Comparison of ENCODE assay signal across 2 cellular contexts in genomic region chr5:35884789-35885172, GRCh38.
TF ChIP-seq lines count a peak whose summit lies in the region.

No MANE protein-coding gene starts in this region.

TF ChIP-seq in SK-N-SH, 30 proteins besides CTCF, POLR2A, EP300 and RAD21 (continued from another document):
- TF ChIP-seq, protein P1, sequence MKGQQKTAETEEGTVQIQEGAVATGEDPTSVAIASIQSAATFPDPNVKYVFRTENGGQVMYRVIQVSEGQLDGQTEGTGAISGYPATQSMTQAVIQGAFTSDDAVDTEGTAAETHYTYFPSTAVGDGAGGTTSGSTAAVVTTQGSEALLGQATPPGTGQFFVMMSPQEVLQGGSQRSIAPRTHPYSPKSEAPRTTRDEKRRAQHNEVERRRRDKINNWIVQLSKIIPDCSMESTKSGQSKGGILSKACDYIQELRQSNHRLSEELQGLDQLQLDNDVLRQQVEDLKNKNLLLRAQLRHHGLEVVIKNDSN (IDR thresholded peaks at IDR 0.05; ENCODE audit: borderline replicate concordance, low read depth) = no peak
- TF ChIP-seq RFX5 (IDR thresholded peaks at IDR 0.05; ENCODE audit: low read length) (no peak), POLR2AphosphoS5 (IDR thresholded peaks at IDR 0.05; ENCODE audit: low read depth, low read length) (no peak), RXRA (IDR thresholded peaks at IDR 0.05; ENCODE audit: borderline replicate concordance, low read depth) (no peak), TCF12 (IDR thresholded peaks at IDR 0.05) (no peak), NFIC (IDR thresholded peaks at IDR 0.05; ENCODE audit: borderline replicate concordance) (no peak), EZH2phosphoT487 (IDR thresholded peaks at IDR 0.05; ENCODE audit: borderline replicate concordance, low read depth) (no peak)
TF ChIP-seq in SK-N-SH: peak in this region for 0.

TF ChIP-seq in SK-N-SH treated with all-trans-retinoic acid at 6 μM for 48 hours, 23 proteins besides CTCF, POLR2A, EP300 and RAD21 (continued from another document):
- TF ChIP-seq, protein P2, sequence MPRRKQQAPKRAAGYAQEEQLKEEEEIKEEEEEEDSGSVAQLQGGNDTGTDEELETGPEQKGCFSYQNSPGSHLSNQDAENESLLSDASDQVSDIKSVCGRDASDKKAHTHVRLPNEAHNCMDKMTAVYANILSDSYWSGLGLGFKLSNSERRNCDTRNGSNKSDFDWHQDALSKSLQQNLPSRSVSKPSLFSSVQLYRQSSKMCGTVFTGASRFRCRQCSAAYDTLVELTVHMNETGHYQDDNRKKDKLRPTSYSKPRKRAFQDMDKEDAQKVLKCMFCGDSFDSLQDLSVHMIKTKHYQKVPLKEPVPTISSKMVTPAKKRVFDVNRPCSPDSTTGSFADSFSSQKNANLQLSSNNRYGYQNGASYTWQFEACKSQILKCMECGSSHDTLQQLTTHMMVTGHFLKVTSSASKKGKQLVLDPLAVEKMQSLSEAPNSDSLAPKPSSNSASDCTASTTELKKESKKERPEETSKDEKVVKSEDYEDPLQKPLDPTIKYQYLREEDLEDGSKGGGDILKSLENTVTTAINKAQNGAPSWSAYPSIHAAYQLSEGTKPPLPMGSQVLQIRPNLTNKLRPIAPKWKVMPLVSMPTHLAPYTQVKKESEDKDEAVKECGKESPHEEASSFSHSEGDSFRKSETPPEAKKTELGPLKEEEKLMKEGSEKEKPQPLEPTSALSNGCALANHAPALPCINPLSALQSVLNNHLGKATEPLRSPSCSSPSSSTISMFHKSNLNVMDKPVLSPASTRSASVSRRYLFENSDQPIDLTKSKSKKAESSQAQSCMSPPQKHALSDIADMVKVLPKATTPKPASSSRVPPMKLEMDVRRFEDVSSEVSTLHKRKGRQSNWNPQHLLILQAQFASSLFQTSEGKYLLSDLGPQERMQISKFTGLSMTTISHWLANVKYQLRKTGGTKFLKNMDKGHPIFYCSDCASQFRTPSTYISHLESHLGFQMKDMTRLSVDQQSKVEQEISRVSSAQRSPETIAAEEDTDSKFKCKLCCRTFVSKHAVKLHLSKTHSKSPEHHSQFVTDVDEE (CRISPR knock-in tag; IDR thresholded peaks at IDR 0.05) = no peak
- TF ChIP-seq RARB (CRISPR knock-in tag; IDR thresholded peaks at IDR 0.05) (no peak), BACH2 (CRISPR knock-in tag; IDR thresholded peaks at IDR 0.05; ENCODE audit: borderline replicate concordance) (no peak), SNAI2 (CRISPR knock-in tag; IDR thresholded peaks at IDR 0.05) (no peak)
